ENCODE assay signal across 8 cellular contexts in the genomic region with DNA sequence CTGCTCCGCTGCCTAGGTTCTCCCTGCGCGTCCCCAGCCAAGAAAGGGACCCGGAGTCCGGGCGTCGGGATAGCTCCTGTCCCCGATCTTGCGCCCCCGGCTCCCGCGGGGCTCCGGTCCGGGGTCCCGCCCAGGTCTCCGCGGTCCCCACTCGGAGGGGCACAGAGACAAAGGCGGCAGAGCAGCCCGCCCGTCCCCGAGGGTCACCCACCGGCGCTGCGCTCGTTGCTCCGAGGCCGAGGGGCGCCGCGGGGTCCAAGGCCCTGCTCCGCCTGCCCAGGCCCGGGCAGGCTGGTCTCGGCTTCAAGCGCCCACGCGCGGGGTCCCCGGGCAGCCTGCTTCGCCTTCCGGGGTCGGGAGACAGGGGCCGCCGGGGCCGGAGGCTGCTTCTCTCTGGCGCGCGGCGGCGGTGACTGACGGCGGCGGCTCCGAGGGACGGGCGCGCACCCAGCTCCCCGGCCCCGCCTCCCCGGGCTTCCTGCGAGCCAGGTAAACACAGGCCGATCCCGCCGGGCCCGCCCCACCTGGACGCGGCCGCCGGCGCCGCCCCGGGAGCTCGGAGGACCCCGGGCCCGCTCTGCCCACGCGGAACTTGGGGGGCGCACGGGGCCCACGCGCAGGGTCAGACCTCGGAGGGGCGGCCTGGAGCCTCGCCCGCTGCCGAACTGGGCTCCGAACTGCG. TPM values are rescaled to one million over a fixed set of nuclear protein-coding genes. Genes with fewer than 3 reads are reported as not detected.
A peak's percentile ranks its signal among the peaks of the same experiment; 100 is the strongest.
DNase-seq lines count a peak whose midpoint lies in the region; ATAC-seq and TF ChIP-seq lines count a peak whose summit lies in the region.

MBP (minus strand) TSS at position 415 of the 682 bp plus-strand sequence. CDS start 27,522 bp downstream, outside the sequence.

- CTCF ChIA-PET in AG04449 (lab: Yijun Ruan, JAX): no interaction called here

- TF ChIP-seq CTCF in AG04449 (IDR thresholded peaks at IDR 0.05; ENCODE audit: insufficient read depth, low read length, missing control alignments): no peak

- peak within 1 kb of the TSS; percentile 57 for H3K4me3 ChIP-seq in AG04449 (ENCODE audit: low read depth, low read length)
- H3K4me3 ChIP-seq in NT2/D1 (ENCODE audit: insufficient read length, low read depth): peak within 1 kb of the TSS; percentile 45

- peak; percentile 65 for ATAC-seq in GM19023 (IDR thresholded peaks at IDR 0.05; ENCODE audit: unreplicated experiment)
- peak; percentile 58 for ATAC-seq in HG03159 (IDR thresholded peaks at IDR 0.05; ENCODE audit: unreplicated experiment)

- no peaks in the 10 kb centered on the region for H3K9me3 ChIP-seq in NT2/D1 (ENCODE audit: insufficient read depth, low read length)

- intact Hi-C loops in posterior vena cava (cut with DNase I): loop anchor here (10.0 kb wide), 2 partner anchors 72 to 128 kb away; no protein-coding TSS in a partner anchor

- DNase-seq in AG04449 (ENCODE audit: low read depth, low spot score): no peak
- no peak for DNase-seq in NT2/D1 (ENCODE audit: low read depth, low spot score)
- DNase-seq in activated effector memory CD4-positive, alpha-beta T cell treated with anti-CD3 and anti-CD28 coated beads, Interleukin-2, amount 50 U/mL, for 16 hours: peak; percentile 91
- peak; percentile 42 for DNase-seq in glomerular visceral epithelial cell (ENCODE audit: extremely low spot score)
- peak; percentile 88 for DNase-seq in posterior vena cava (ENCODE audit: low spot score)
- DNase-seq in HuH-7.5 (ENCODE audit: low spot score): no peak

- POLR2A ChIA-PET in AG04449 (lab: Yijun Ruan, JAX): no interaction called here

- peaks cover 63% of the 10 kb centered on the region for H3K27me3 ChIP-seq in NT2/D1 (ENCODE audit: insufficient read depth, insufficient read length)

- peaks cover 3% of the 10 kb centered on the region for H3K4me1 ChIP-seq in NT2/D1 (ENCODE audit: insufficient read depth, insufficient read length)

- H3K9ac ChIP-seq in NT2/D1 (ENCODE audit: insufficient read length, low read depth): peak within 1 kb of the TSS; percentile 76

- H3K36me3 ChIP-seq in NT2/D1 (ENCODE audit: insufficient read depth, insufficient read length, low read length): no peaks in the 10 kb centered on the region

RNA-seq across cellular contexts. Expression of gene MBP, which starts in this region (rescaled TPM):
- 10 to 100 TPM; 41.6 to 42.1 TPM for total RNA-seq in posterior vena cava

Comparison
In these comparisons a context has a peak if more than half of its experiments do, and no peak if none do; other contexts are left out.
1. DNase-seq: peak in activated effector memory CD4-positive, alpha-beta T cell treated with anti-CD3 and anti-CD28 coated beads, Interleukin-2, amount 50 U/mL, for 16 hours (single experiment), glomerular visceral epithelial cell (single experiment) and posterior vena cava (single experiment); none in AG04449 (single experiment), NT2/D1 (single experiment) and HuH-7.5 (single experiment).